1 cellular context compared by ENCODE assay signal in genomic region chr1:161006563-161006962, GRCh38.
TF ChIP-seq lines count a peak whose summit lies in the region.

No MANE protein-coding gene starts in this region.

TF ChIP-seq in H1, 55 proteins besides CTCF, POLR2A, EP300 and RAD21:
- TF ChIP-seq RFX5 (IDR thresholded peaks at IDR 0.05; ENCODE audit: borderline replicate concordance, low read depth, low read length) = no peak
- no peak for TF ChIP-seq TCF12 (IDR thresholded peaks at IDR 0.05; ENCODE audit: low read depth, low read length)
- no peak for TF ChIP-seq MAFK (IDR thresholded peaks at IDR 0.05; ENCODE audit: low read depth, low read length)
- no peak for TF ChIP-seq CEBPB (IDR thresholded peaks at IDR 0.05; ENCODE audit: low read depth, low read length)
- no peak for TF ChIP-seq ZNF274 (IDR thresholded peaks at IDR 0.05; ENCODE audit: borderline replicate concordance, extremely low read depth, low read length)
- TF ChIP-seq HDAC6 (IDR thresholded peaks at IDR 0.05; ENCODE audit: low read depth, low read length) = no peak
- TF ChIP-seq RXRA (IDR thresholded peaks at IDR 0.05; ENCODE audit: insufficient read depth, low read depth, low read length) = no peak
- no peak for TF ChIP-seq ASH2L (IDR thresholded peaks at IDR 0.05; ENCODE audit: low read length)
- no peak for TF ChIP-seq TAF7 (optimal IDR thresholded peaks at IDR 0.05; ENCODE audit: borderline replicate concordance, low read depth, low read length)
- no peak for TF ChIP-seq KDM4A (IDR thresholded peaks at IDR 0.05; ENCODE audit: low read depth, low read length, severe bottlenecking)
- TF ChIP-seq, protein P1, sequence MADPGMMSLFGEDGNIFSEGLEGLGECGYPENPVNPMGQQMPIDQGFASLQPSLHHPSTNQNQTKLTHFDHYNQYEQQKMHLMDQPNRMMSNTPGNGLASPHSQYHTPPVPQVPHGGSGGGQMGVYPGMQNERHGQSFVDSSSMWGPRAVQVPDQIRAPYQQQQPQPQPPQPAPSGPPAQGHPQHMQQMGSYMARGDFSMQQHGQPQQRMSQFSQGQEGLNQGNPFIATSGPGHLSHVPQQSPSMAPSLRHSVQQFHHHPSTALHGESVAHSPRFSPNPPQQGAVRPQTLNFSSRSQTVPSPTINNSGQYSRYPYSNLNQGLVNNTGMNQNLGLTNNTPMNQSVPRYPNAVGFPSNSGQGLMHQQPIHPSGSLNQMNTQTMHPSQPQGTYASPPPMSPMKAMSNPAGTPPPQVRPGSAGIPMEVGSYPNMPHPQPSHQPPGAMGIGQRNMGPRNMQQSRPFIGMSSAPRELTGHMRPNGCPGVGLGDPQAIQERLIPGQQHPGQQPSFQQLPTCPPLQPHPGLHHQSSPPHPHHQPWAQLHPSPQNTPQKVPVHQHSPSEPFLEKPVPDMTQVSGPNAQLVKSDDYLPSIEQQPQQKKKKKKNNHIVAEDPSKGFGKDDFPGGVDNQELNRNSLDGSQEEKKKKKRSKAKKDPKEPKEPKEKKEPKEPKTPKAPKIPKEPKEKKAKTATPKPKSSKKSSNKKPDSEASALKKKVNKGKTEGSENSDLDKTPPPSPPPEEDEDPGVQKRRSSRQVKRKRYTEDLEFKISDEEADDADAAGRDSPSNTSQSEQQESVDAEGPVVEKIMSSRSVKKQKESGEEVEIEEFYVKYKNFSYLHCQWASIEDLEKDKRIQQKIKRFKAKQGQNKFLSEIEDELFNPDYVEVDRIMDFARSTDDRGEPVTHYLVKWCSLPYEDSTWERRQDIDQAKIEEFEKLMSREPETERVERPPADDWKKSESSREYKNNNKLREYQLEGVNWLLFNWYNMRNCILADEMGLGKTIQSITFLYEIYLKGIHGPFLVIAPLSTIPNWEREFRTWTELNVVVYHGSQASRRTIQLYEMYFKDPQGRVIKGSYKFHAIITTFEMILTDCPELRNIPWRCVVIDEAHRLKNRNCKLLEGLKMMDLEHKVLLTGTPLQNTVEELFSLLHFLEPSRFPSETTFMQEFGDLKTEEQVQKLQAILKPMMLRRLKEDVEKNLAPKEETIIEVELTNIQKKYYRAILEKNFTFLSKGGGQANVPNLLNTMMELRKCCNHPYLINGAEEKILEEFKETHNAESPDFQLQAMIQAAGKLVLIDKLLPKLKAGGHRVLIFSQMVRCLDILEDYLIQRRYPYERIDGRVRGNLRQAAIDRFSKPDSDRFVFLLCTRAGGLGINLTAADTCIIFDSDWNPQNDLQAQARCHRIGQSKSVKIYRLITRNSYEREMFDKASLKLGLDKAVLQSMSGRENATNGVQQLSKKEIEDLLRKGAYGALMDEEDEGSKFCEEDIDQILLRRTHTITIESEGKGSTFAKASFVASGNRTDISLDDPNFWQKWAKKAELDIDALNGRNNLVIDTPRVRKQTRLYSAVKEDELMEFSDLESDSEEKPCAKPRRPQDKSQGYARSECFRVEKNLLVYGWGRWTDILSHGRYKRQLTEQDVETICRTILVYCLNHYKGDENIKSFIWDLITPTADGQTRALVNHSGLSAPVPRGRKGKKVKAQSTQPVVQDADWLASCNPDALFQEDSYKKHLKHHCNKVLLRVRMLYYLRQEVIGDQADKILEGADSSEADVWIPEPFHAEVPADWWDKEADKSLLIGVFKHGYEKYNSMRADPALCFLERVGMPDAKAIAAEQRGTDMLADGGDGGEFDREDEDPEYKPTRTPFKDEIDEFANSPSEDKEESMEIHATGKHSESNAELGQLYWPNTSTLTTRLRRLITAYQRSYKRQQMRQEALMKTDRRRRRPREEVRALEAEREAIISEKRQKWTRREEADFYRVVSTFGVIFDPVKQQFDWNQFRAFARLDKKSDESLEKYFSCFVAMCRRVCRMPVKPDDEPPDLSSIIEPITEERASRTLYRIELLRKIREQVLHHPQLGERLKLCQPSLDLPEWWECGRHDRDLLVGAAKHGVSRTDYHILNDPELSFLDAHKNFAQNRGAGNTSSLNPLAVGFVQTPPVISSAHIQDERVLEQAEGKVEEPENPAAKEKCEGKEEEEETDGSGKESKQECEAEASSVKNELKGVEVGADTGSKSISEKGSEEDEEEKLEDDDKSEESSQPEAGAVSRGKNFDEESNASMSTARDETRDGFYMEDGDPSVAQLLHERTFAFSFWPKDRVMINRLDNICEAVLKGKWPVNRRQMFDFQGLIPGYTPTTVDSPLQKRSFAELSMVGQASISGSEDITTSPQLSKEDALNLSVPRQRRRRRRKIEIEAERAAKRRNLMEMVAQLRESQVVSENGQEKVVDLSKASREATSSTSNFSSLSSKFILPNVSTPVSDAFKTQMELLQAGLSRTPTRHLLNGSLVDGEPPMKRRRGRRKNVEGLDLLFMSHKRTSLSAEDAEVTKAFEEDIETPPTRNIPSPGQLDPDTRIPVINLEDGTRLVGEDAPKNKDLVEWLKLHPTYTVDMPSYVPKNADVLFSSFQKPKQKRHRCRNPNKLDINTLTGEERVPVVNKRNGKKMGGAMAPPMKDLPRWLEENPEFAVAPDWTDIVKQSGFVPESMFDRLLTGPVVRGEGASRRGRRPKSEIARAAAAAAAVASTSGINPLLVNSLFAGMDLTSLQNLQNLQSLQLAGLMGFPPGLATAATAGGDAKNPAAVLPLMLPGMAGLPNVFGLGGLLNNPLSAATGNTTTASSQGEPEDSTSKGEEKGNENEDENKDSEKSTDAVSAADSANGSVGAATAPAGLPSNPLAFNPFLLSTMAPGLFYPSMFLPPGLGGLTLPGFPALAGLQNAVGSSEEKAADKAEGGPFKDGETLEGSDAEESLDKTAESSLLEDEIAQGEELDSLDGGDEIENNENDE (IDR thresholded peaks at IDR 0.05; ENCODE audit: insufficient replicate concordance, low read length) = no peak
- no peak for TF ChIP-seq KDM1A (IDR thresholded peaks at IDR 0.05; ENCODE audit: borderline replicate concordance, low read length)
- no peak for TF ChIP-seq SP1 (IDR thresholded peaks at IDR 0.05; ENCODE audit: low read depth, low read length)
